ENCODE assay signal across 1 cellular context in the genomic region with DNA sequence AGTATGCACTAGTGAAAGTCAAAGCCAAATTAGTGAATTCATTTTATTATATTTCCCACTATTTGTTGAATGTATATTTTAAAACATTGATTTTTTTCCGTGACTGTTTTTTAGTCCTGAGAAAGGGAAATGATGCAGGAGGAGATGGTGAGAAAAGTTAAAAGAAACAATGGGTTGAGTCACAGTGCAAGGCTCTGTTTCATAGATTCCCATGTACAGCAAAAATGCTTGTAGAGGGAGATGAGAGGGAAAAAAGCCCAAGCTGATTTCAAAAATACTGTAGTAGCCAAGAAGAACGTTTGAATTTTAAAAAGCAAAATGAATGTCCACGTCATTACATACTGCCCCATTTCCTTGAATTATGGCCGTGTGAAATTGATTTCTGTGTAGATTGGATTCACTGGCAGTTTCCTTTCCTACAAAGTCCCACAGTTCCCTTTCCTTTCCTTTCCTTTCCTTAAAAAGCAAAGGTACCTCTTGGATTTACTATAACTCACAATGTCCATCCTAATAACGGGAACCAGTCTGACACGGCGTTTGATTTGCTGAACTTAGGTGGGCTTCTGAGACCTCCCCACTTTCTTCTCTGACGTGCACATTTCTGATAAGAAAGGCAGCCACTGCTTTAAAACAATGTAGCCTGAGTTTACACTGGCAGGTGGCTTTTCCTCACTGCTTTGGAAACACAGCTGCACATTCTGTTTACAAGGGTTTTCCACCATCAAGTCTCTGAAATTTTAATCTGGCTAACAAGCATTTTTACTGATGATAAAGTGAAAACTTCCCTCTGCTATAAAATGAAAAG.
TF ChIP-seq lines count a peak whose summit lies in the region.

No MANE protein-coding gene starts in this region.

TF ChIP-seq in H1, 55 proteins besides CTCF, POLR2A, EP300 and RAD21 (continued from another document):
- TF ChIP-seq SUZ12 (IDR thresholded peaks at IDR 0.05; ENCODE audit: low read length) (no peak), KDM1A (IDR thresholded peaks at IDR 0.05; ENCODE audit: borderline replicate concordance, low read length) (no peak), RNF2 (IDR thresholded peaks at IDR 0.05; ENCODE audit: borderline replicate concordance, low read depth, low read length, missing control alignments, poor library complexity, severe bottlenecking) (no peak)
